Comparison of ENCODE assay signal across 9 cellular contexts in genomic region chr7:24381919-24382505, GRCh38.
DNase-seq lines count a peak whose midpoint lies in the region; ATAC-seq and TF ChIP-seq lines count a peak whose summit lies in the region.
"Had no signal": no experiment of that assay in that cellular context is flagged by ENCODE, and none has a peak within 500 bp of the region (broad histone marks: within the 10 kb centered on the region; RNA-seq: fewer than 3 reads in every experiment).

No MANE protein-coding gene starts in this region.

- H3K4me1 ChIP-seq in BLaER1 (peaks cover 17% of the 10 kb centered on the region), Karpas-422 (ENCODE audit: low read length) (no peaks in the 10 kb centered on the region), neural progenitor cell (peaks cover under 1% of the 10 kb centered on the region), right cardiac atrium (ENCODE audit: control insufficient read depth, insufficient read depth, low read length) (no peaks in the 10 kb centered on the region)

- peaks cover 5% of the 10 kb centered on the region for H3K9me3 Mint-ChIP-seq in neural progenitor cell
- no peaks in the 10 kb centered on the region for H3K9me3 Mint-ChIP-seq in activated CD8-positive, alpha-beta memory T cell treated with anti-CD3 and anti-CD28 coated beads, Interleukin-2, amount 10 ng/mL, durations not matched to agents 7 days and 5 days (ENCODE audit: low read depth)

- H2AFZ ChIP-seq in Karpas-422 (ENCODE audit: low read length), result no peak overlapping the region
- H2AFZ ChIP-seq in neural progenitor cell (replicated peaks), result no peak overlapping the region

- H3K9me3 ChIP-seq in BLaER1 (no peaks in the 10 kb centered on the region), Karpas-422 (ENCODE audit: low read length) (no peaks in the 10 kb centered on the region), neural progenitor cell (ENCODE audit: low read depth) (peaks cover 5% of the 10 kb centered on the region), right cardiac atrium (ENCODE audit: control insufficient read depth, low read length) (no peaks in the 10 kb centered on the region)

- 52% methylated on average over 6 of the region's 6 CpGs for WGBS in right cardiac atrium

- H3F3A ChIP-seq in neural progenitor cell (ENCODE audit: low read depth), result no peaks in the 10 kb centered on the region

- no peak overlapping the region for H3K4me3 ChIP-seq in BLaER1
- H3K4me3 ChIP-seq in Karpas-422 (ENCODE audit: low read length), result no peak overlapping the region
- no peak overlapping the region for H3K4me3 ChIP-seq in astrocyte of the cerebellum (ENCODE audit: low read depth, low read length)
- H3K4me3 ChIP-seq in neural progenitor cell, result no peak overlapping the region
- H3K4me3 ChIP-seq in right cardiac atrium (ENCODE audit: low read length), result no peak overlapping the region

- no peak overlapping the region for H3K4me3 Mint-ChIP-seq in neural progenitor cell
- H3K4me3 Mint-ChIP-seq in activated CD8-positive, alpha-beta memory T cell treated with anti-CD3 and anti-CD28 coated beads, Interleukin-2, amount 10 ng/mL, durations not matched to agents 7 days and 5 days, result no peak overlapping the region

- no peaks in the 10 kb centered on the region for H3K27me3 Mint-ChIP-seq in neural progenitor cell (ENCODE audit: insufficient read depth, low read depth)
- peaks cover 4% of the 10 kb centered on the region for H3K27me3 Mint-ChIP-seq in activated CD8-positive, alpha-beta memory T cell treated with anti-CD3 and anti-CD28 coated beads, Interleukin-2, amount 10 ng/mL, durations not matched to agents 7 days and 5 days

- H3K79me2 ChIP-seq in Karpas-422 (ENCODE audit: low read length), result no peaks in the 10 kb centered on the region
- H3K79me2 ChIP-seq in neural progenitor cell (ENCODE audit: low read depth), result no peaks in the 10 kb centered on the region

- DNase-seq in Karpas-422 (peak; percentile 43), astrocyte of the cerebellum (ENCODE audit: low read depth) (peak; percentile 3), neural progenitor cell (ENCODE audit: low spot score) (peak; percentile 35), right cardiac atrium (no peak)
- no peak for DNase-seq in activated CD8-positive, alpha-beta memory T cell treated with anti-CD3 and anti-CD28 coated beads, Interleukin-2, amount 10 ng/mL, durations not matched to agents 7 days and 5 days

- H3K4me1 Mint-ChIP-seq in neural progenitor cell, result peaks cover 8% of the 10 kb centered on the region
- H3K4me1 Mint-ChIP-seq in activated CD8-positive, alpha-beta memory T cell treated with anti-CD3 and anti-CD28 coated beads, Interleukin-2, amount 10 ng/mL, durations not matched to agents 7 days and 5 days, result no peaks in the 10 kb centered on the region

- H3K36me3 ChIP-seq in BLaER1 (no peaks in the 10 kb centered on the region), Karpas-422 (ENCODE audit: insufficient read depth, low read length) (no peaks in the 10 kb centered on the region), neural progenitor cell (no peaks in the 10 kb centered on the region)

- no peaks in the 10 kb centered on the region for H3K9me2 ChIP-seq in Karpas-422 (replicated peaks; ENCODE audit: insufficient read depth, low read length)

- H3K4me2 ChIP-seq in BLaER1 (0 out of 2 replicates have a peak overlapping the region, but pooled peaks have one; percentile 8), Karpas-422 (ENCODE audit: low read depth, low read length, poor library complexity, severe bottlenecking) (no peak overlapping the region), neural progenitor cell (no peak overlapping the region)

- in situ Hi-C loops in astrocyte of the cerebellum (cut with HindIII; ENCODE audit: low sequenced_read_pairs), result no loop called here

- peak; percentile 55 for TF ChIP-seq CTCF in astrocyte of the cerebellum (IDR thresholded peaks at IDR 0.05; ENCODE audit: low read depth, low read length, missing control alignments)
- peak; percentile 67 for TF ChIP-seq CTCF in neural progenitor cell (IDR thresholded peaks at IDR 0.05)

- peak; percentile 68 for ATAC-seq in GM18909 (IDR thresholded peaks at IDR 0.05; ENCODE audit: poor library complexity, unreplicated experiment)
- ATAC-seq in GM21423 (IDR thresholded peaks at IDR 0.05; ENCODE audit: unreplicated experiment), result no peak
- no peak for ATAC-seq in right cardiac atrium
- ATAC-seq in activated CD8-positive, alpha-beta memory T cell treated with anti-CD3 and anti-CD28 coated beads, Interleukin-2, amount 10 ng/mL, durations not matched to agents 7 days and 5 days, result no peak

- intact Hi-C loops in right cardiac atrium (cut with DNase I), result no loop called here

- no peaks in the 10 kb centered on the region for H3K36me3 Mint-ChIP-seq in neural progenitor cell
- H3K36me3 Mint-ChIP-seq in activated CD8-positive, alpha-beta memory T cell treated with anti-CD3 and anti-CD28 coated beads, Interleukin-2, amount 10 ng/mL, durations not matched to agents 7 days and 5 days, result no peaks in the 10 kb centered on the region

- CTCF ChIA-PET in activated CD8-positive, alpha-beta memory T cell treated with anti-CD3 and anti-CD28 coated beads, Interleukin-2, amount 10 ng/mL, durations not matched to agents 7 days and 5 days (lab: Charles Lee), result interaction anchor here (0.8 to 1.2 kb wide), 4 partner anchors 9 to 519 kb away, joined by 3 to 5 read pairs (median 4); no protein-coding TSS in a partner anchor

- H3K27me3 ChIP-seq in BLaER1 (no peaks in the 10 kb centered on the region), Karpas-422 (ENCODE audit: low read length) (no peaks in the 10 kb centered on the region), neural progenitor cell (no peaks in the 10 kb centered on the region), right cardiac atrium (ENCODE audit: control insufficient read depth, insufficient read depth) (no peaks in the 10 kb centered on the region)

- no peak overlapping the region for H3K27ac Mint-ChIP-seq in neural progenitor cell
- no peak overlapping the region for H3K27ac Mint-ChIP-seq in activated CD8-positive, alpha-beta memory T cell treated with anti-CD3 and anti-CD28 coated beads, Interleukin-2, amount 10 ng/mL, durations not matched to agents 7 days and 5 days

- H3K27ac ChIP-seq in BLaER1 (no peak overlapping the region), Karpas-422 (ENCODE audit: low read length) (no peak overlapping the region), neural progenitor cell (no peak overlapping the region), right cardiac atrium (ENCODE audit: low read length) (no peak overlapping the region)
- H3K27ac ChIP-seq: HL-60 had no signal

- no peaks in the 10 kb centered on the region for H4K20me1 ChIP-seq in BLaER1
- H4K20me1 ChIP-seq in Karpas-422 (ENCODE audit: insufficient read depth, low read depth, low read length), result no peaks in the 10 kb centered on the region
- no peaks in the 10 kb centered on the region for H4K20me1 ChIP-seq in neural progenitor cell (ENCODE audit: low read depth)

- H3K9ac ChIP-seq in BLaER1, result no peak overlapping the region
- H3K9ac ChIP-seq in Karpas-422 (ENCODE audit: low read length), result no peak overlapping the region
- no peak overlapping the region for H3K9ac ChIP-seq in neural progenitor cell

Comparison
In these comparisons a context has a peak if more than half of its experiments do, and no peak if none do; other contexts are left out.
1. DNase-seq: peak in Karpas-422 (single experiment), astrocyte of the cerebellum (single experiment) and neural progenitor cell (single experiment); none in right cardiac atrium (0 of 3) and activated CD8-positive, alpha-beta memory T cell treated with anti-CD3 and anti-CD28 coated beads, Interleukin-2, amount 10 ng/mL, durations not matched to agents 7 days and 5 days (single experiment).